22 cellular contexts compared by ENCODE assay signal in genomic region chr2:211204456-211204855, GRCh38.
DNase-seq lines count a peak whose midpoint lies in the region; ATAC-seq and TF ChIP-seq lines count a peak whose summit lies in the region.
"Had no signal": no experiment of that assay in that cellular context is flagged by ENCODE, and none has a peak within 500 bp of the region (broad histone marks: within the 10 kb centered on the region; RNA-seq: fewer than 3 reads in every experiment).

No MANE protein-coding gene starts in this region.

- intact Hi-C loops in breast epithelium (cut with DNase I; ENCODE audit: low total_unique reads): no loop called here

- H3K9me3 ChIP-seq in OCI-LY3 (ENCODE audit: insufficient read depth, low read length) (no peaks in the 10 kb centered on the region), breast epithelium (no peaks in the 10 kb centered on the region)
- H3K9me3 ChIP-seq: tibial artery had no signal

- no peak overlapping the region for H3K4me3 ChIP-seq in OCI-LY3 (ENCODE audit: low read length)
- H3K4me3 ChIP-seq in breast epithelium: no peak overlapping the region
- H3K4me3 ChIP-seq: GM12878, tibial artery had no signal

- no peak overlapping the region for H3K9ac ChIP-seq in OCI-LY3 (ENCODE audit: low read length)

- H3K27me3 Mint-ChIP-seq in activated T-cell treated with anti-CD3 and anti-CD28 coated beads, Interleukin-2, amount 50 U/mL, for 24 hours: no peaks in the 10 kb centered on the region
- H3K27me3 Mint-ChIP-seq: activated CD4-positive, alpha-beta memory T cell treated with anti-CD3 and anti-CD28 coated beads for 36 hours; activated naive CD8-positive, alpha-beta T cell treated with anti-CD3 and anti-CD28 coated beads for 36 hours; brain; dendritic cell treated with granulocyte-macrophage colony-stimulating factor and Interleukin-4, amounts not matched to agents 40 ng/mL and 50 ng/mL, for 4 days; stimulated activated naive B cell treated with anti-CD40 and anti-IgM and Interleukin-4, amounts not matched to agents 10 μg/mL and 1 μg/mL and 100 μg/mL, for 72 hours had no signal

- in situ Hi-C loops in GM13977 (cut with MboI; ENCODE audit: low pct_unique_long_range_greater_than_20kb, low sequenced_read_pairs, unreplicated experiment): no loop called here

- H3K9me3 Mint-ChIP-seq in activated T-cell treated with anti-CD3 and anti-CD28 coated beads, Interleukin-2, amount 50 U/mL, for 24 hours: peaks cover 8% of the 10 kb centered on the region
- H3K9me3 Mint-ChIP-seq: activated naive CD8-positive, alpha-beta T cell treated with anti-CD3 and anti-CD28 coated beads for 36 hours; activated T-cell treated with anti-CD3 and anti-CD28 coated beads, Interleukin-2, amount 50 U/mL, for 72 hours; stimulated activated naive B cell treated with anti-CD40 and anti-IgM and Interleukin-4, amounts not matched to agents 10 μg/mL and 1 μg/mL and 100 μg/mL, for 72 hours had no signal

- TF ChIP-seq POLR2A in breast epithelium (IDR thresholded peaks at IDR 0.05): no peak

- DNase-seq in activated T-cell treated with anti-CD3 and anti-CD28 coated beads, Interleukin-2, amount 50 U/mL, for 24 hours: no peak
- DNase-seq in GM13977 (ENCODE audit: low spot score): no peak
- no peak for DNase-seq in breast epithelium (ENCODE audit: low spot score in 2 of 2)
- DNase-seq: activated CD4-positive, alpha-beta memory T cell treated with anti-CD3 and anti-CD28 coated beads for 36 hours; activated naive CD8-positive, alpha-beta T cell treated with anti-CD3 and anti-CD28 coated beads for 36 hours; activated T-cell treated with anti-CD3 and anti-CD28 coated beads, Interleukin-2, amount 50 U/mL, for 72 hours; KBM-7; left colon; NCI-H1105; NCI-H2171; NCI-H82; retina; stimulated activated naive B cell treated with anti-CD40 and anti-IgM and Interleukin-4, amounts not matched to agents 10 μg/mL and 1 μg/mL and 100 μg/mL, for 72 hours; tibial artery had no signal

- H3K4me1 Mint-ChIP-seq in activated T-cell treated with anti-CD3 and anti-CD28 coated beads, Interleukin-2, amount 50 U/mL, for 24 hours (ENCODE audit: low read depth): no peaks in the 10 kb centered on the region
- H3K4me1 Mint-ChIP-seq: activated naive CD8-positive, alpha-beta T cell treated with anti-CD3 and anti-CD28 coated beads for 36 hours; brain; stimulated activated naive B cell treated with anti-CD40 and anti-IgM and Interleukin-4, amounts not matched to agents 10 μg/mL and 1 μg/mL and 100 μg/mL, for 72 hours had no signal

- peak overlapping the region; percentile 30 for H3K4me2 ChIP-seq in OCI-LY3 (ENCODE audit: low read length)

- no peaks in the 10 kb centered on the region for H3K36me3 Mint-ChIP-seq in activated T-cell treated with anti-CD3 and anti-CD28 coated beads, Interleukin-2, amount 50 U/mL, for 24 hours (ENCODE audit: low read depth)
- H3K36me3 Mint-ChIP-seq: activated CD4-positive, alpha-beta memory T cell treated with anti-CD3 and anti-CD28 coated beads for 36 hours; activated naive CD8-positive, alpha-beta T cell treated with anti-CD3 and anti-CD28 coated beads for 36 hours; brain; stimulated activated naive B cell treated with anti-CD40 and anti-IgM and Interleukin-4, amounts not matched to agents 10 μg/mL and 1 μg/mL and 100 μg/mL, for 72 hours had no signal

- H3K36me3 ChIP-seq in OCI-LY3 (replicated peaks; ENCODE audit: low read depth, low read length): no peaks in the 10 kb centered on the region
- H3K36me3 ChIP-seq in breast epithelium: no peaks in the 10 kb centered on the region
- H3K36me3 ChIP-seq: tibial artery had no signal

- H3K4me3 Mint-ChIP-seq in activated T-cell treated with anti-CD3 and anti-CD28 coated beads, Interleukin-2, amount 50 U/mL, for 24 hours: no peak overlapping the region
- H3K4me3 Mint-ChIP-seq: activated CD4-positive, alpha-beta memory T cell treated with anti-CD3 and anti-CD28 coated beads for 36 hours; activated naive CD8-positive, alpha-beta T cell treated with anti-CD3 and anti-CD28 coated beads for 36 hours; activated T-cell treated with anti-CD3 and anti-CD28 coated beads, Interleukin-2, amount 50 U/mL, for 72 hours; brain; dendritic cell treated with granulocyte-macrophage colony-stimulating factor and Interleukin-4, amounts not matched to agents 40 ng/mL and 50 ng/mL, for 4 days; stimulated activated naive B cell treated with anti-CD40 and anti-IgM and Interleukin-4, amounts not matched to agents 10 μg/mL and 1 μg/mL and 100 μg/mL, for 72 hours had no signal

- ATAC-seq in GM18870 (IDR thresholded peaks at IDR 0.05; ENCODE audit: unreplicated experiment) (peak; percentile 19), GM21528 (IDR thresholded peaks at IDR 0.05; ENCODE audit: low FRiP score, unreplicated experiment) (peak; percentile 15), HG03060 (IDR thresholded peaks at IDR 0.05; ENCODE audit: low read depth, unreplicated experiment) (peak; percentile 8)
- ATAC-seq: activated T-cell treated with anti-CD3 and anti-CD28 coated beads, Interleukin-2, amount 50 U/mL, for 72 hours; left colon; stimulated activated naive B cell treated with anti-CD40 and anti-IgM and Interleukin-4, amounts not matched to agents 10 μg/mL and 1 μg/mL and 100 μg/mL, for 72 hours had no signal

- H3K27ac ChIP-seq in OCI-LY3 (ENCODE audit: low read length): no peak overlapping the region
- H3K27ac ChIP-seq in breast epithelium: no peak overlapping the region
- H3K27ac ChIP-seq: epithelial cell of prostate, tibial artery had no signal

- H3K4me1 ChIP-seq in OCI-LY3 (ENCODE audit: low read length): peaks cover 20% of the 10 kb centered on the region
- no peaks in the 10 kb centered on the region for H3K4me1 ChIP-seq in breast epithelium

- TF ChIP-seq CTCF in OCI-LY3 (IDR thresholded peaks at IDR 0.05; ENCODE audit: low read depth, low read length) (no peak), GM13977 (IDR thresholded peaks at IDR 0.05; ENCODE audit: extremely low read depth, insufficient read depth, missing control alignments) (no peak), breast epithelium (IDR thresholded peaks at IDR 0.05) (no peak)

- no peaks in the 10 kb centered on the region for H3K79me2 ChIP-seq in OCI-LY3 (ENCODE audit: low read length)

- H4K20me1 ChIP-seq in OCI-LY3 (ENCODE audit: insufficient read depth, low read length): no peaks in the 10 kb centered on the region

- H3K27me3 ChIP-seq in OCI-LY3 (ENCODE audit: low read depth, low read length): no peaks in the 10 kb centered on the region
- no peaks in the 10 kb centered on the region for H3K27me3 ChIP-seq in breast epithelium
- H3K27me3 ChIP-seq: tibial artery had no signal

- no peak overlapping the region for H3K27ac Mint-ChIP-seq in activated T-cell treated with anti-CD3 and anti-CD28 coated beads, Interleukin-2, amount 50 U/mL, for 24 hours
- H3K27ac Mint-ChIP-seq: activated CD4-positive, alpha-beta memory T cell treated with anti-CD3 and anti-CD28 coated beads for 36 hours; activated naive CD8-positive, alpha-beta T cell treated with anti-CD3 and anti-CD28 coated beads for 36 hours; activated T-cell treated with anti-CD3 and anti-CD28 coated beads, Interleukin-2, amount 50 U/mL, for 72 hours; brain; dendritic cell treated with granulocyte-macrophage colony-stimulating factor and Interleukin-4, amounts not matched to agents 40 ng/mL and 50 ng/mL, for 4 days; stimulated activated naive B cell treated with anti-CD40 and anti-IgM and Interleukin-4, amounts not matched to agents 10 μg/mL and 1 μg/mL and 100 μg/mL, for 72 hours had no signal

- no peak overlapping the region for H2AFZ ChIP-seq in OCI-LY3 (ENCODE audit: low read depth, low read length)
